ENCODE assay signal across 1 cellular context in the genomic region with DNA sequence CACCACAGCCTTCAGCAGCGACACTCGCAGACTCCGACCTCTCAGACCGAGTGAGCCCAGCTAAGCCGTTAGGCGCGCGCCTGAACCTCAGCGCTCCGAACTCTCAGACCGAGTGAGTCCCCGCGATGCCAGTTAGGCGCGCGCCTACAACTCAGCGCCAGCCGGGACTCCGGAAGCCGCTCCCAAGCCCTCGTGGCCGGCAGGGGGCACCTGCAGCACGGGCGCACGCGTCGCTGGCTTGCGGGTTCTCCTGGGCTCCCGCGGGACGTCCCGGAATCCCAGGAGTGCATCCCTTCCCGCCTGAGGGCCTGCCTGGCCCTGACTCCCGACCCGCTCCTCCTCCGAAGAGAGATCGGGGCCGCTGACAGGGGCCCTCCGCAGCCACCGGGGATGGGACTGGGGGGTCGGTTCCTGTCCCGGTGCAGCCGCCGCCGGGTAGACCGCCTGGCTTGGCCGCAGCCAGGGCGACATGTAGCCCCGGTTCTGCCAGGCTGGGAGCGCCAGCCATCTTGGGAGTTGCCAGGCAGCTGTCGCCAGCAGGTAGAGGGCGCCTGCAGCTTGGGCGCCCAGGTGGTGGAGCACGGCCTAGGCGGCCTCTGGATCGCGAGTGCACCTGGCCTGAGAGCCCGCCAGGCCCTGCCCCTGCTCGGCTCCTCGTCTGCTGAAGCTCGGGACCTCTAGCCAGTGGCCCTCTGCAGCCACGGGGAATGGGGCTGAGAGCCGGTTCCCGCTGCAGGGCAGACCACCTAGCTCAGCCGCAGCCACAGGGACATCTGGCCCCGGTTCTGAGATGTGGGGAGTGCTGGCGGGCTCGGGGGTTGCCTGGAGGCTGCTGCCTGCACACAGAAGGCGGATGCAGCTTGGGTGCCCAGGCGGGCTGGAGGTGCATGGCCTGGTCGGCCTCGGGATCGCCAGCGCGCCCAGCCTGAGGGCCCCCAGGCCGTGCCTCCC.
TF ChIP-seq lines count a peak whose summit lies in the region.

ANKRD18A (minus strand) TSS at position 114 of the 951 bp plus-strand sequence. CDS start 311 bp downstream, outside the sequence.

TF ChIP-seq in HepG2, 621 proteins besides CTCF, POLR2A, EP300 and RAD21 (continued from another document and continues in another):
- TF ChIP-seq CSRNP2 (CRISPR knock-in tag; conservative IDR thresholded peaks at IDR 0.05; ENCODE audit: low read depth): no peak
- TF ChIP-seq ZBTB42 (CRISPR knock-in tag; IDR thresholded peaks at IDR 0.05): no peak
- TF ChIP-seq ZMYM3 (CRISPR knock-in tag; IDR thresholded peaks at IDR 0.05): peak; percentile 52
- no peak for TF ChIP-seq ZSCAN12 (CRISPR knock-in tag; IDR thresholded peaks at IDR 0.05)
- peak; percentile 83; the same call in 1 of the 2 replicates for TF ChIP-seq ZNF598 (CRISPR knock-in tag; IDR thresholded peaks at IDR 0.05; ENCODE audit: borderline replicate concordance)
- TF ChIP-seq ATF3 (CRISPR knock-in tag; IDR thresholded peaks at IDR 0.05): no peak
- peak; percentile 90 for TF ChIP-seq ZFP91 (CRISPR knock-in tag; IDR thresholded peaks at IDR 0.05; ENCODE audit: borderline replicate concordance)
- peak; percentile 80 for TF ChIP-seq THAP9 (CRISPR knock-in tag; IDR thresholded peaks at IDR 0.05; ENCODE audit: borderline replicate concordance)
- no peak for TF ChIP-seq SUZ12 (IDR thresholded peaks at IDR 0.05; ENCODE audit: low read depth, low read length)
- peak; percentile 25; the same call in 1 of the 2 replicates for TF ChIP-seq FOXA3 (CRISPR knock-in tag; IDR thresholded peaks at IDR 0.05)
- 0 out of 2 replicates have a peak, but pooled peaks have one; percentile 73 for TF ChIP-seq IRF1 (CRISPR knock-in tag; IDR thresholded peaks at IDR 0.05; ENCODE audit: low read depth)
- TF ChIP-seq PAX8 (CRISPR knock-in tag; IDR thresholded peaks at IDR 0.05; ENCODE audit: borderline replicate concordance): no peak
- TF ChIP-seq, protein P1, sequence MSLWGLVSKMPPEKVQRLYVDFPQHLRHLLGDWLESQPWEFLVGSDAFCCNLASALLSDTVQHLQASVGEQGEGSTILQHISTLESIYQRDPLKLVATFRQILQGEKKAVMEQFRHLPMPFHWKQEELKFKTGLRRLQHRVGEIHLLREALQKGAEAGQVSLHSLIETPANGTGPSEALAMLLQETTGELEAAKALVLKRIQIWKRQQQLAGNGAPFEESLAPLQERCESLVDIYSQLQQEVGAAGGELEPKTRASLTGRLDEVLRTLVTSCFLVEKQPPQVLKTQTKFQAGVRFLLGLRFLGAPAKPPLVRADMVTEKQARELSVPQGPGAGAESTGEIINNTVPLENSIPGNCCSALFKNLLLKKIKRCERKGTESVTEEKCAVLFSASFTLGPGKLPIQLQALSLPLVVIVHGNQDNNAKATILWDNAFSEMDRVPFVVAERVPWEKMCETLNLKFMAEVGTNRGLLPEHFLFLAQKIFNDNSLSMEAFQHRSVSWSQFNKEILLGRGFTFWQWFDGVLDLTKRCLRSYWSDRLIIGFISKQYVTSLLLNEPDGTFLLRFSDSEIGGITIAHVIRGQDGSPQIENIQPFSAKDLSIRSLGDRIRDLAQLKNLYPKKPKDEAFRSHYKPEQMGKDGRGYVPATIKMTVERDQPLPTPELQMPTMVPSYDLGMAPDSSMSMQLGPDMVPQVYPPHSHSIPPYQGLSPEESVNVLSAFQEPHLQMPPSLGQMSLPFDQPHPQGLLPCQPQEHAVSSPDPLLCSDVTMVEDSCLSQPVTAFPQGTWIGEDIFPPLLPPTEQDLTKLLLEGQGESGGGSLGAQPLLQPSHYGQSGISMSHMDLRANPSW (CRISPR knock-in tag; IDR thresholded peaks at IDR 0.05; ENCODE audit: borderline replicate concordance): 0 out of 2 replicates have a peak, but pooled peaks have one; percentile 25
- TF ChIP-seq RBM22 (optimal IDR thresholded peaks at IDR 0.05; ENCODE audit: low read length): peak; percentile 35
- TF ChIP-seq ZNF839 (CRISPR knock-in tag; IDR thresholded peaks at IDR 0.05; ENCODE audit: borderline replicate concordance): no peak
- TF ChIP-seq ZXDC (CRISPR knock-in tag; IDR thresholded peaks at IDR 0.05): peak; percentile 34; the same call in 1 of the 2 replicates
- no peak; the same call in 1 of the 2 replicates for TF ChIP-seq ARNT2 (CRISPR knock-in tag; IDR thresholded peaks at IDR 0.05; ENCODE audit: low read depth)
- TF ChIP-seq HNRNPLL (IDR thresholded peaks at IDR 0.05; ENCODE audit: low read depth, low read length, poor library complexity, severe bottlenecking): peak; percentile 76
- no peak for TF ChIP-seq RERE (CRISPR knock-in tag; IDR thresholded peaks at IDR 0.05; ENCODE audit: low read depth)
- no peak; the same call in 1 of the 2 replicates for TF ChIP-seq ZNF292 (CRISPR knock-in tag; IDR thresholded peaks at IDR 0.05; ENCODE audit: borderline replicate concordance, low read depth)
